Comparison of ENCODE assay signal across 13 cellular contexts in the genomic region with DNA sequence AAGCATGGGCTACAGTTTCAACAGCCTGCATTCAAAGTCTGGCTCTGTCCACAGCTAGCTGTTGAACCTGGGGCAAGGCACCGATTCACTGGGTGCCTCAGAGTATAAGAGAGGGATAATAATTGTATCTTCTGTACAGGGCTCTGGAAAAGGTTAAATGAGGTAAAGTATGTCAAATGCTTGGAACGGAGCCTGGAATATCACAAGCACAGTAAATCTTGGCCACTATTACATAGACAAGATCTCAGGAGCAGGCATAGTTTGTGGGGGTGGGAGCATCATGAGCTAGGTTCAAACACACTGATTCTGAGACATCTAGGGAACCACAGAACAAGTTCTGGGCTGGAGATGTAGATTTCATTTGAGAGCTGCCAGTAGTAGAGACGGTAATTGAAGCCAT.
DNase-seq lines count a peak whose midpoint lies in the region; ATAC-seq and TF ChIP-seq lines count a peak whose summit lies in the region.
"Had no signal": no experiment of that assay in that cellular context is flagged by ENCODE, and none has a peak within 500 bp of the region (broad histone marks: within the 10 kb centered on the region; RNA-seq: fewer than 3 reads in every experiment).

No MANE protein-coding gene starts in this region.

- intact Hi-C loops in esophagus squamous epithelium (cut with DNase I): no loop called here

- no peak for TF ChIP-seq POLR2A in esophagus squamous epithelium (IDR thresholded peaks at IDR 0.05)

- H3K4me3 ChIP-seq in AG10803 (ENCODE audit: low read length) (no peak overlapping the region), esophagus squamous epithelium (no peak overlapping the region)
- H3K4me3 ChIP-seq: uterus had no signal

- peak overlapping the region in 3 of 4 donors; percentile 23 to 66 (median 34) for H3K27ac ChIP-seq in esophagus squamous epithelium
- H3K27ac ChIP-seq: uterus had no signal

- TF ChIP-seq CTCF in AG10803 (conservative IDR thresholded peaks at IDR 0.05; ENCODE audit: low read length): no peak
- no peak for TF ChIP-seq CTCF in esophagus squamous epithelium (IDR thresholded peaks at IDR 0.05)

- WGBS in esophagus squamous epithelium, 2 donors: 30 to 41% methylated on average over 3 of the region's 3 CpGs

- no peaks in the 10 kb centered on the region for H3K36me3 ChIP-seq in esophagus squamous epithelium
- H3K36me3 ChIP-seq: uterus had no signal

- peak; percentile 85 for DNase-seq in AG10803 (ENCODE audit: low read depth)
- peak; percentile 39 for DNase-seq in NCI-H2196 (lab: John Stamatoyannopoulos, UW; ENCODE audit: unreplicated experiment)
- no peak for DNase-seq in esophagus squamous epithelium (lab: John Stamatoyannopoulos, UW)
- peak; percentile 27 for DNase-seq in myocyte (ENCODE audit: low read depth)
- DNase-seq in activated naive CD4-positive, alpha-beta T cell treated with anti-CD3 and anti-CD28 coated beads, Interleukin-2, amount 50 U/mL, for 16 hours: no peak
- no peak for DNase-seq in NCI-H2227 treated with DMSO at 0.1 percent for 48 hours (lab: John Stamatoyannopoulos, UW)
- no peak for DNase-seq in mucosa of gallbladder (ENCODE audit: low spot score)
- DNase-seq: activated CD4-positive, alpha-beta T cell treated with anti-CD3 and anti-CD28 coated beads, Interleukin-2, amount 50 U/mL, for 48 hours; activated naive CD4-positive, alpha-beta T cell treated with anti-CD3 and anti-CD28 coated beads for 36 hours; effector memory CD8-positive, alpha-beta T cell; NCI-H146; uterus had no signal

- no peak for ATAC-seq in HG02852 (IDR thresholded peaks at IDR 0.05; ENCODE audit: unreplicated experiment)
- ATAC-seq: effector memory CD8-positive, alpha-beta T cell had no signal

- no peaks in the 10 kb centered on the region for H3K27me3 ChIP-seq in esophagus squamous epithelium
- H3K27me3 ChIP-seq: uterus had no signal

- H3K9me3 ChIP-seq in esophagus squamous epithelium: no peaks in the 10 kb centered on the region
- H3K9me3 ChIP-seq: uterus had no signal

- H3K4me1 ChIP-seq in esophagus squamous epithelium: peaks cover 9 to 30% (median 9%) of the 10 kb centered on the region in 3 donors

Comparison
In these comparisons a context has a peak if more than half of its experiments do, and no peak if none do; other contexts are left out.
1. DNase-seq: peak in AG10803 (single experiment), NCI-H2196 (single experiment) and myocyte (single experiment); none in esophagus squamous epithelium (single experiment), activated naive CD4-positive, alpha-beta T cell treated with anti-CD3 and anti-CD28 coated beads, Interleukin-2, amount 50 U/mL, for 16 hours (single experiment), NCI-H2227 treated with DMSO at 0.1 percent for 48 hours (single experiment) and mucosa of gallbladder (single experiment).